Comparison of ENCODE assay signal across 13 cellular contexts in the genomic region with DNA sequence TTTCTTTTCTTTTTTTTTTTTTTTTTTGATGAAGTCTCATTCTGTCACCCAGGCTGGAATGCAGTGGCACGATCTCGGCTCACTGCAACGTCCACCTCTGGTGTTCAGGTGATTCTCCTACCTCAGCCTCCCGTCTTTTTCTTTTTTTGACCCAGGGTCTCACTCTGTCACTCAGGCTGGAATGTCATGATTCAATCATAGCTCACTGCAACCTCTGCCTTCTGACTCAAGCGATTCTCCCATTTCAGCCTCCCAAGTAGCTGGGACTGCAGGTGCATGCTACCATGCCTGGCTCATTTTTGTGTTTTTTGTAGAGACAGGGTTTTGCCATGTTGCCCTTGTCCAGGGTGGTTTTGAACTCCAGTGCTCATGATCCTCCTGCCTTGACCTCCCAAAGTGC.
DNase-seq lines count a peak whose midpoint lies in the region; FAIRE-seq and TF ChIP-seq lines count a peak whose summit lies in the region.
"Had no signal": no experiment of that assay in that cellular context is flagged by ENCODE, and none has a peak within 500 bp of the region (broad histone marks: within the 10 kb centered on the region; RNA-seq: fewer than 3 reads in every experiment).

No MANE protein-coding gene starts in this region.

- no peak for FAIRE-seq in D721Med (lab: Jason Lieb, UNC)
- FAIRE-seq: A549 had no signal

- no peak for TF ChIP-seq CTCF in VCaP (conservative IDR thresholded peaks at IDR 0.05)
- TF ChIP-seq CTCF in D721Med (IDR thresholded peaks at IDR 0.05; ENCODE audit: insufficient read depth, missing control alignments): no peak

- POLR2A ChIA-PET in HEK293T (lab: Yijun Ruan, JAX): no interaction called here

- peak; percentile 26 for DNase-seq in ELR (ENCODE audit: low read depth)
- no peak for DNase-seq in HEK293T (ENCODE audit: extremely low spot score)
- DNase-seq in kidney tubule cell (ENCODE audit: low spot score): peak; percentile 72
- DNase-seq in DMS53 treated with DMSO at 0.1 percent for 48 hours (lab: John Stamatoyannopoulos, UW; ENCODE audit: unreplicated experiment): no peak
- no peak for DNase-seq in stimulated activated naive CD4-positive, alpha-beta T cell treated with Interleukin-2 at 50 U/mL for 16 hours (lab: John Stamatoyannopoulos, UW)
- no peak for DNase-seq in epidermal melanocyte (ENCODE audit: insufficient read length, low spot score)
- DNase-seq in D721Med (ENCODE audit: insufficient read length, low spot score): no peak
- DNase-seq: CD4-positive, CD25-positive, alpha-beta regulatory T cell; DMS 273 treated with DMSO at 0.1 percent for 48 hours; HCEC 1CT; KG1 had no signal

- H3K27ac ChIP-seq in VCaP: peak overlapping the region; percentile 96
- H3K27ac ChIP-seq: A549 had no signal

- CTCF ChIA-PET in HEK293T (lab: Yijun Ruan, JAX): no interaction called here

TF ChIP-seq in HEK293T, 16 proteins besides CTCF, POLR2A, EP300 and RAD21:
- TF ChIP-seq FOXA1 (IDR thresholded peaks at IDR 0.05) (no peak), ELF4 (IDR thresholded peaks at IDR 0.05) (no peak), L3MBTL2 (conservative IDR thresholded peaks at IDR 0.05) (no peak), ZNF384 (IDR thresholded peaks at IDR 0.05) (no peak), FOXM1 (IDR thresholded peaks at IDR 0.05; ENCODE audit: borderline replicate concordance) (no peak), CTBP1 (IDR thresholded peaks at IDR 0.05; ENCODE audit: borderline replicate concordance) (no peak), BHLHE40 (IDR thresholded peaks at IDR 0.05; ENCODE audit: borderline replicate concordance) (no peak)
- TF ChIP-seq, protein P1, sequence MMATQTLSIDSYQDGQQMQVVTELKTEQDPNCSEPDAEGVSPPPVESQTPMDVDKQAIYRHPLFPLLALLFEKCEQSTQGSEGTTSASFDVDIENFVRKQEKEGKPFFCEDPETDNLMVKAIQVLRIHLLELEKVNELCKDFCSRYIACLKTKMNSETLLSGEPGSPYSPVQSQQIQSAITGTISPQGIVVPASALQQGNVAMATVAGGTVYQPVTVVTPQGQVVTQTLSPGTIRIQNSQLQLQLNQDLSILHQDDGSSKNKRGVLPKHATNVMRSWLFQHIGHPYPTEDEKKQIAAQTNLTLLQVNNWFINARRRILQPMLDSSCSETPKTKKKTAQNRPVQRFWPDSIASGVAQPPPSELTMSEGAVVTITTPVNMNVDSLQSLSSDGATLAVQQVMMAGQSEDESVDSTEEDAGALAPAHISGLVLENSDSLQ (IDR thresholded peaks at IDR 0.05): peak; percentile 19; the same call in 1 of the 2 replicates

Comparison
In these comparisons a context has a peak if more than half of its experiments do, and no peak if none do; other contexts are left out.
1. DNase-seq: peak in ELR (single experiment) and kidney tubule cell (single experiment); none in HEK293T (single experiment), DMS53 treated with DMSO at 0.1 percent for 48 hours (single experiment), stimulated activated naive CD4-positive, alpha-beta T cell treated with Interleukin-2 at 50 U/mL for 16 hours (single experiment), epidermal melanocyte (single experiment) and D721Med (single experiment).